ENCODE assay signal across 13 cellular contexts in the genomic region with DNA sequence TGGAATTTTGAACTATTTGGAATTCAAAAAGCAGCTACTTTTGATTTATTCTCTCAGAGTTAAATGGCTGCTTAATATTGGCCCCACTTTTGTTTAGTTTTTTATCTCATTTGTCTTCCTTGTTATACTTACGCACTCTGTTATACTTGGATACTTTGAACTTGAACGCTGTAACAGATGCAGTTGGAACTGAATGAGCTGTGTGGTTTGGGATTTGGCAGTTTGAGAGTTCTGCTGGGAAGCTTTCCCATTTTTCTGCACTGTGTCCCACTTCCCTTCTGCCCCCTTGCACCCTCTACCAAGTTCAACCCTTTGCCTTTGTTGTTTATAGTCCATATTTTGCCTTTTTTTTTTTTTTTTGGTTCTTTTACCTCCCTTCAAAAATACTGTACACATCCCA. TPM values are rescaled to one million over a fixed set of nuclear protein-coding genes. Genes with fewer than 3 reads are reported as not detected.
DNase-seq lines count a peak whose midpoint lies in the region; ATAC-seq and TF ChIP-seq lines count a peak whose summit lies in the region.
"Had no signal": no experiment of that assay in that cellular context is flagged by ENCODE, and none has a peak within 500 bp of the region (broad histone marks: within the 10 kb centered on the region; RNA-seq: fewer than 3 reads in every experiment).

No MANE protein-coding gene starts in this region.

- H3K27me3 ChIP-seq in lower lobe of right lung (ENCODE audit: low read depth) (no peaks in the 10 kb centered on the region), skeletal muscle satellite cell (ENCODE audit: control insufficient read depth, insufficient read depth, low read length) (no peaks in the 10 kb centered on the region)
- H3K27me3 ChIP-seq in CD8-positive, alpha-beta memory T cell (ENCODE audit: insufficient read depth, low read length, poor library complexity, severe bottlenecking) = peaks cover 11% of the 10 kb centered on the region

- H3K4me1 ChIP-seq in lower lobe of right lung (peaks cover 34% of the 10 kb centered on the region), skeletal muscle satellite cell (ENCODE audit: control insufficient read depth, insufficient read depth, low read length) (peaks cover 34% of the 10 kb centered on the region)
- H3K4me1 ChIP-seq in CD8-positive, alpha-beta memory T cell (ENCODE audit: insufficient read depth, low read length) = peaks cover 15% of the 10 kb centered on the region

- H3K27ac ChIP-seq in coronary artery (peak overlapping the region; percentile 35 to 49), lower lobe of right lung (no peak overlapping the region)
- H3K27ac ChIP-seq in CD8-positive, alpha-beta memory T cell (ENCODE audit: low read depth, low read length) = no peak overlapping the region

- peak overlapping the region; percentile 69 for H3K27ac Mint-ChIP-seq in HFFc6
- no peak overlapping the region for H3K27ac Mint-ChIP-seq in CD8-positive, alpha-beta memory T cell
- H3K27ac Mint-ChIP-seq: dendritic cell treated with granulocyte-macrophage colony-stimulating factor and Interleukin-4, amounts not matched to agents 40 ng/mL and 50 ng/mL, for 4 days had no signal

- H3K36me3 ChIP-seq in lower lobe of right lung (no peaks in the 10 kb centered on the region), skeletal muscle satellite cell (ENCODE audit: insufficient read depth, low read length) (peaks cover 52% of the 10 kb centered on the region)
- no peaks in the 10 kb centered on the region for H3K36me3 ChIP-seq in CD8-positive, alpha-beta memory T cell (ENCODE audit: insufficient read depth, low read length)

- POLR2A ChIA-PET in CD8-positive, alpha-beta memory T cell (lab: Charles Lee) = interaction anchor here (0.6 to 0.7 kb wide), 2 partner anchors 10 to 46 kb away, joined by 3 to 4 read pairs; no protein-coding TSS in a partner anchor

- H3K9ac ChIP-seq in skeletal muscle satellite cell (ENCODE audit: low read depth, low read length) = peak overlapping the region; percentile 98

- ATAC-seq in lower lobe of right lung (no peak), HG02981 (IDR thresholded peaks at IDR 0.05; ENCODE audit: unreplicated experiment) (no peak)

- CTCF ChIA-PET in CD8-positive, alpha-beta memory T cell (lab: Charles Lee) = no interaction called here

- peak overlapping the region; percentile 34 for H3K4me3 ChIP-seq in coronary artery
- H3K4me3 ChIP-seq in lower lobe of right lung = peak overlapping the region; percentile 74
- H3K4me3 ChIP-seq in skeletal muscle satellite cell (ENCODE audit: low read length) = peak overlapping the region; percentile 99
- H3K4me3 ChIP-seq in CD8-positive, alpha-beta memory T cell (ENCODE audit: low read length) = no peak overlapping the region

- peaks cover 74% of the 10 kb centered on the region for H3K4me1 Mint-ChIP-seq in HFFc6 (ENCODE audit: low read depth)
- peaks cover 5 to 16% (median 15%) of the 10 kb centered on the region in 3 donors for H3K4me1 Mint-ChIP-seq in CD8-positive, alpha-beta memory T cell

- peak overlapping the region; percentile 84 for H3K4me2 ChIP-seq in skeletal muscle satellite cell (ENCODE audit: low read length)

- no peaks in the 10 kb centered on the region for H3K9me3 ChIP-seq in lower lobe of right lung
- no peaks in the 10 kb centered on the region for H3K9me3 ChIP-seq in skeletal muscle satellite cell (replicated peaks; ENCODE audit: low read length)
- no peaks in the 10 kb centered on the region for H3K9me3 ChIP-seq in CD8-positive, alpha-beta memory T cell (ENCODE audit: low read length)

- H3K36me3 Mint-ChIP-seq in HFFc6 (ENCODE audit: low read depth) = peaks cover 68% of the 10 kb centered on the region
- H3K36me3 Mint-ChIP-seq in CD8-positive, alpha-beta memory T cell = peaks cover 0 to 1% (median 0%) of the 10 kb centered on the region in 3 donors

- DNase-seq in HFFc6 (no peak), coronary artery (ENCODE audit: low spot score) (no peak), lower lobe of right lung (no peak)
- no peak for DNase-seq in CD8-positive, alpha-beta memory T cell
- no peak for DNase-seq in central memory CD4-positive, alpha-beta T cell
- DNase-seq in activated CD4-positive, alpha-beta T cell treated with anti-CD3 and anti-CD28 coated beads for 48 hours = no peak
- DNase-seq: activated T-cell treated with anti-CD3 and anti-CD28 coated beads, Interleukin-2, amount 50 U/mL, for 48 hours; DND-41; NCI-H1417 treated with DMSO at 0.1 percent for 48 hours had no signal

- peaks cover 6% of the 10 kb centered on the region for H3K27me3 Mint-ChIP-seq in HFFc6 (ENCODE audit: insufficient read depth)
- peaks cover 23 to 69% of the 10 kb centered on the region in 2 donors for H3K27me3 Mint-ChIP-seq in CD8-positive, alpha-beta memory T cell

- no peaks in the 10 kb centered on the region; the same call in 1 of the 2 replicates for H3K9me3 Mint-ChIP-seq in HFFc6
- H3K9me3 Mint-ChIP-seq in CD8-positive, alpha-beta memory T cell = no peaks in the 10 kb centered on the region
- H3K9me3 Mint-ChIP-seq: dendritic cell treated with granulocyte-macrophage colony-stimulating factor and Interleukin-4, amounts not matched to agents 40 ng/mL and 50 ng/mL, for 4 days had no signal

- peak overlapping the region; percentile 99 for H3K4me3 Mint-ChIP-seq in HFFc6
- H3K4me3 Mint-ChIP-seq in CD8-positive, alpha-beta memory T cell = no peak overlapping the region
- H3K4me3 Mint-ChIP-seq: dendritic cell treated with granulocyte-macrophage colony-stimulating factor and Interleukin-4, amounts not matched to agents 40 ng/mL and 50 ng/mL, for 4 days had no signal

- TF ChIP-seq CTCF in HFFc6 (IDR thresholded peaks at IDR 0.05) = no peak
- no peak for TF ChIP-seq CTCF in coronary artery (IDR thresholded peaks at IDR 0.05)
- TF ChIP-seq CTCF in lower lobe of right lung (IDR thresholded peaks at IDR 0.05) = no peak

- intact Hi-C loops in lower lobe of right lung (cut with DNase I) = no loop called here

RNA-seq across cellular contexts. Expression of a gene that starts 3.8 kb away (rescaled TPM):
- total RNA-seq in HFFc6 (2021; fragmentation: NEBNext Ultra II Directional; extraction: Animal tissue kit (Norgen Biotek cat#: 25700)) = 100 to 1,000 TPM; 110 to 184 (median 160) TPM
- total RNA-seq in lower lobe of right lung = 51.7 TPM
- 74.3 and 75.4 TPM in 2 replicates for total RNA-seq in skeletal muscle satellite cell (2012; rRNA removed)
- total RNA-seq in CD8-positive, alpha-beta memory T cell = under 1 TPM; 0.33 to 0.48 TPM
- polyA plus RNA-seq in CD8-positive, alpha-beta memory T cell = 2.4 TPM

RNA-seq across cellular contexts. Expression of a gene that starts 52.1 kb away (rescaled TPM):
- under 1 TPM; 0.17 to 0.73 (median 0.48) TPM for total RNA-seq in HFFc6 (2021; fragmentation: NEBNext Ultra II Directional; extraction: Animal tissue kit (Norgen Biotek cat#: 25700))
- total RNA-seq in lower lobe of right lung = not detected
- total RNA-seq in skeletal muscle satellite cell (2012; rRNA removed) = 0.25 TPM in 1 of 2 replicates, not detected in the other
- not detected for total RNA-seq in CD8-positive, alpha-beta memory T cell
- not detected for polyA plus RNA-seq in CD8-positive, alpha-beta memory T cell
- total RNA-seq: H1 had no signal
- polyA plus RNA-seq: H1 had no signal

Comparison
In these comparisons a context has a peak if more than half of its experiments do, and no peak if none do; other contexts are left out.
1. H3K27ac ChIP-seq: peak in coronary artery (2 of 2); none in lower lobe of right lung (single experiment) and CD8-positive, alpha-beta memory T cell (single experiment).
2. RNA of a gene that starts 3.8 kb away (total RNA-seq): 110 to 184 TPM in HFFc6 and 51.7 TPM in lower lobe of right lung (single experiment); 0.33 to 0.48 TPM in CD8-positive, alpha-beta memory T cell; every median in the first group is over 10 times any median in the second.